8 cellular contexts compared by ENCODE assay signal in the genomic region with DNA sequence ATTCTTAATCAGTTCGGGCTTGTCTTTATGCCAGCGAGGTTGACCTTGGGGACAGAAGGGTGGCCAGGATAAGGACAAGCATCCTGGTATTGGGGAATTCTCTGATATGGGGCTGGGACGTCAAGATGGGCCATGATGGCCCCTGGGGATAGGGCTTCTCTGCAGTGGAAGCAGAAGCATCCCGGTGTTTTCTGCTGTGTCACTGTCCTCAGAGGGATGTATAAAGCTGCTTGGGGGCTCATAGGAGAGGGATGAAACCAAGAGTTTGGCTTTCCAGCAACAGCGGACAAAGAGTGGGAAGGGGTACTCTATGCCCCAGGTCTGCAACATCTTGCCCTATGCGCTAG. TPM values are rescaled to one million over a fixed set of nuclear protein-coding genes. Genes with fewer than 3 reads are reported as not detected.
DNase-seq lines count a peak whose midpoint lies in the region; ATAC-seq, FAIRE-seq and TF ChIP-seq lines count a peak whose summit lies in the region.

No MANE protein-coding gene starts in this region.

- H3K27me3 ChIP-seq in DND-41 (ENCODE audit: insufficient read depth, low read length, poor library complexity), result peaks cover 37% of the 10 kb centered on the region
- H3K27me3 ChIP-seq in NT2/D1 (ENCODE audit: insufficient read depth, insufficient read length), result peaks cover 28% of the 10 kb centered on the region
- H3K27me3 ChIP-seq in H1 (replicated peaks in 1 of 4; ENCODE audit: control insufficient read depth in 3 of 4, extremely low read depth in 1 of 4, insufficient read depth in 3 of 4, low read length in 3 of 4), result no peaks in the 10 kb centered on the region; a peak in 2 of 7 replicates
- H3K27me3 ChIP-seq in pancreas, result no peaks in the 10 kb centered on the region
- H3K27me3 ChIP-seq in uterus, result no peaks in the 10 kb centered on the region
- H3K27me3 ChIP-seq in brain microvascular endothelial cell (replicated peaks), result no peaks in the 10 kb centered on the region

- in situ Hi-C loops in brain microvascular endothelial cell (cut with HindIII; ENCODE audit: low pct_ligation_motif_present, low sequenced_read_pairs), result no loop called here

- no peak for ATAC-seq in DND-41 (ENCODE audit: insufficient read depth, low read depth)
- ATAC-seq in pancreas, result no peak
- ATAC-seq in GM18870 (IDR thresholded peaks at IDR 0.05; ENCODE audit: unreplicated experiment), result no peak

- no peak overlapping the region for H2AK5ac ChIP-seq in H1 (ENCODE audit: low read depth, low read length)

- peaks cover 15% of the 10 kb centered on the region for H3K79me2 ChIP-seq in DND-41 (ENCODE audit: insufficient read depth, low read length)
- peaks cover 20 to 31% of the 10 kb centered on the region in 2 experiments for H3K79me2 ChIP-seq in H1 (ENCODE audit: control insufficient read depth in 1 of 2, insufficient read depth in 2 of 2, low read length in 2 of 2)

- no peak overlapping the region for H3K9ac ChIP-seq in DND-41 (ENCODE audit: low read depth, low read length)
- peak overlapping the region; percentile 84 for H3K9ac ChIP-seq in NT2/D1 (ENCODE audit: insufficient read length, low read depth)
- peak overlapping the region in 3 of 4 experiments; percentile 54 to 76 (median 70); a peak in 5 of 7 replicates for H3K9ac ChIP-seq in H1 (replicated peaks in 1 of 4; ENCODE audit: extremely low read depth in 1 of 4, low read depth in 3 of 4, low read length in 3 of 4)

- no peak overlapping the region for H2AFZ ChIP-seq in DND-41 (ENCODE audit: low read depth, low read length)
- no peak overlapping the region for H2AFZ ChIP-seq in H1 (ENCODE audit: low read length)

- 0 out of 2 replicates have a peak overlapping the region, but pooled peaks have one; percentile 95 for H2BK15ac ChIP-seq in H1 (ENCODE audit: low read length)

- FAIRE-seq in H1 (lab: Jason Lieb, UNC) (no peak), pancreas (lab: Jason Lieb, UNC) (no peak)

- intact Hi-C loops in pancreas (cut with DNase I), result loop anchor here in 1 of 3 donors (10.0 kb wide), 1 partner anchor 470 kb away; no protein-coding TSS in a partner anchor
- intact Hi-C loops in uterus (cut with DNase I; ENCODE audit: low total_unique reads), result no loop called here

- POLR2A ChIA-PET in H1 (lab: Charles Lee; ENCODE audit: partially characterized antibody), result interaction anchor here (1.2 to 4.8 kb wide), 4 partner anchors 10 to 26 kb away, joined by 3 to 20 read pairs (median 7); no protein-coding TSS in a partner anchor

- TF ChIP-seq POLR2A in H1 (IDR thresholded peaks at IDR 0.05; ENCODE audit: control extremely low read depth in 1 of 2, low read depth in 2 of 2, low read length in 2 of 2) (no peak), uterus (IDR thresholded peaks at IDR 0.05) (no peak)

- no peak overlapping the region for H3K56ac ChIP-seq in H1 (replicated peaks; ENCODE audit: insufficient read length, low read depth, low read length)

- peaks cover 12% of the 10 kb centered on the region for H3K23me2 ChIP-seq in H1 (ENCODE audit: low read depth, low read length)

- H3K4me1 ChIP-seq in DND-41 (ENCODE audit: insufficient read depth, low read length) (peaks cover 43% of the 10 kb centered on the region), NT2/D1 (ENCODE audit: insufficient read depth, insufficient read length) (peaks cover 16% of the 10 kb centered on the region), H1 (replicated peaks in 1 of 4; ENCODE audit: control insufficient read depth in 3 of 4, insufficient read depth in 4 of 4, low read length in 3 of 4) (peaks cover 16 to 30% (median 20%) of the 10 kb centered on the region in 4 experiments), pancreas (peaks cover 18 to 29% (median 22%) of the 10 kb centered on the region in 3 donors), uterus (no peaks in the 10 kb centered on the region)

- no peak overlapping the region for H4K8ac ChIP-seq in H1 (ENCODE audit: extremely low read depth, insufficient read depth, low read length)

- H3K14ac ChIP-seq in H1 (ENCODE audit: insufficient read length), result no peak overlapping the region

- peaks cover 12% of the 10 kb centered on the region; the same call in 1 of the 2 replicates for H3K79me1 ChIP-seq in H1 (ENCODE audit: low read depth, low read length)

- CTCF ChIA-PET in H1 (lab: Charles Lee; ENCODE audit: partially characterized antibody), result no interaction called here

- H3K23ac ChIP-seq in H1 (ENCODE audit: insufficient read length), result no peak overlapping the region

- no peak for TF ChIP-seq EP300 in H1 (IDR thresholded peaks at IDR 0.05; ENCODE audit: borderline replicate concordance in 1 of 2, low read depth in 2 of 2, low read length in 2 of 2)

- H2BK5ac ChIP-seq in H1 (ENCODE audit: low read depth, low read length), result 0 out of 2 replicates have a peak overlapping the region, but pooled peaks have one; percentile 35

- H3K9me3 ChIP-seq in DND-41 (ENCODE audit: insufficient read depth, low read length, severe bottlenecking), result no peaks in the 10 kb centered on the region
- H3K9me3 ChIP-seq in NT2/D1 (ENCODE audit: insufficient read depth, low read length), result no peaks in the 10 kb centered on the region
- H3K9me3 ChIP-seq in H1 (ENCODE audit: insufficient read depth in 2 of 2, low read depth in 1 of 2, low read length in 1 of 2), result no peaks in the 10 kb centered on the region
- no peaks in the 10 kb centered on the region for H3K9me3 ChIP-seq in pancreas
- no peaks in the 10 kb centered on the region for H3K9me3 ChIP-seq in uterus

- no peak for DNase-seq in DND-41
- no peak for DNase-seq in NT2/D1 (ENCODE audit: low read depth, low spot score)
- DNase-seq in H1 (ENCODE audit: low read depth in 1 of 2, low spot score in 2 of 2), result no peak
- DNase-seq in pancreas, result no peak
- no peak for DNase-seq in kidney glomerular epithelial cell (lab: John Stamatoyannopoulos, UW)
- no peak for DNase-seq in uterus
- DNase-seq in brain microvascular endothelial cell, result no peak

- H3K36me3 ChIP-seq in DND-41 (ENCODE audit: insufficient read depth, low read length) (no peaks in the 10 kb centered on the region), NT2/D1 (ENCODE audit: insufficient read depth, insufficient read length, low read length) (peaks cover 5% of the 10 kb centered on the region), H1 (ENCODE audit: control insufficient read depth in 2 of 4, insufficient read depth in 4 of 4, low read length in 3 of 4) (no peaks in the 10 kb centered on the region), pancreas (no peaks in the 10 kb centered on the region), uterus (no peaks in the 10 kb centered on the region), brain microvascular endothelial cell (replicated peaks) (no peaks in the 10 kb centered on the region)

- peak overlapping the region; percentile 67; the same call in 1 of the 2 replicates for H2BK20ac ChIP-seq in H1 (ENCODE audit: low read length)

- H3K27ac ChIP-seq in DND-41 (ENCODE audit: low read length) (no peak overlapping the region), H1 (ENCODE audit: low read depth, low read length) (0 out of 2 replicates have a peak overlapping the region, but pooled peaks have one; percentile 83), pancreas (peak overlapping the region; percentile 90 to 98 (median 94)), uterus (no peak overlapping the region), brain microvascular endothelial cell (no peak overlapping the region)

- WGBS in H1 (ENCODE audit: extremely low coverage in 1 of 2, insufficient coverage in 1 of 2, insufficient read length in 1 of 2, insufficient replicate concordance in 2 of 2, low coverage in 1 of 2, low lambda C conversion rate in 2 of 2, missing lambda C conversion rate in 1 of 2), 2 experiments, result 71% methylated on average over 6 of the region's 6 CpGs; no CpG with 5 or more reads in 1 of the 2 experiments
- WGBS in pancreas, 2 donors, result 27 to 33% methylated on average over 6 of the region's 6 CpGs

- peak overlapping the region; percentile 25 for H3K4ac ChIP-seq in H1 (replicated peaks; ENCODE audit: insufficient read length, low read depth, low read length)

- H2BK120ac ChIP-seq in H1 (replicated peaks; ENCODE audit: low read depth, low read length), result peak overlapping the region; percentile 10

- H3K4me3 ChIP-seq in DND-41 (ENCODE audit: low read depth in 1 of 2, low read length in 2 of 2) (peak overlapping the region in 1 of 2 experiments; percentile 76; a peak in 2 of 4 replicates), NT2/D1 (ENCODE audit: insufficient read length, low read depth) (peak overlapping the region; percentile 63), H1 (ENCODE audit: extremely low read depth in 1 of 4, insufficient read depth in 2 of 4, low read depth in 3 of 4, low read length in 4 of 4) (peak overlapping the region; percentile 61 to 93 (median 68)), pancreas (peak overlapping the region in 3 of 4 donors; percentile 80 to 96 (median 94)), uterus (no peak overlapping the region), brain microvascular endothelial cell (ENCODE audit: low read depth, low read length) (no peak overlapping the region)

- peak overlapping the region; percentile 53 for H4K91ac ChIP-seq in H1 (replicated peaks; ENCODE audit: insufficient read length, low read length)

- TF ChIP-seq CTCF in DND-41 (IDR thresholded peaks at IDR 0.05; ENCODE audit: borderline replicate concordance, extremely low read depth, low read length, poor library complexity, severe bottlenecking) (no peak), H1 (IDR thresholded peaks at IDR 0.05; ENCODE audit: control extremely low read depth in 1 of 3, insufficient read depth in 1 of 3, low read depth in 1 of 3, low read length in 3 of 3) (no peak), pancreas (IDR thresholded peaks at IDR 0.05) (no peak), uterus (IDR thresholded peaks at IDR 0.05) (no peak), brain microvascular endothelial cell (IDR thresholded peaks at IDR 0.05; ENCODE audit: low read depth, low read length, missing control alignments) (no peak)

- no peak overlapping the region for H3K18ac ChIP-seq in H1 (ENCODE audit: extremely low read depth, low read length)

- TF ChIP-seq RAD21 in H1 (IDR thresholded peaks at IDR 0.05 in 1 of 2, conservative IDR thresholded peaks at IDR 0.05 in 1 of 2; ENCODE audit: low read depth in 2 of 2, low read length in 2 of 2), result no peak

- H2BK12ac ChIP-seq in H1 (ENCODE audit: low read depth, low read length), result no peak overlapping the region

- no peaks in the 10 kb centered on the region for H4K20me1 ChIP-seq in DND-41 (ENCODE audit: insufficient read depth, low read length)
- H4K20me1 ChIP-seq in H1 (replicated peaks in 1 of 2; ENCODE audit: control insufficient read depth in 1 of 2, insufficient read depth in 2 of 2, low read length in 2 of 2), result peaks cover 2 to 3% of the 10 kb centered on the region in 2 experiments

- no peak overlapping the region for H4K5ac ChIP-seq in H1 (ENCODE audit: insufficient read length, low read depth, low read length)

- H3K4me2 ChIP-seq in DND-41 (ENCODE audit: insufficient read depth, low read length) (peak overlapping the region; percentile 84), H1 (ENCODE audit: insufficient read depth in 1 of 2, low read depth in 2 of 2, low read length in 2 of 2) (peak overlapping the region; percentile 76 to 95)

RNA-seq across cellular contexts. Expression of a gene that starts 1.4 kb away (rescaled TPM):
- total RNA-seq in H1 (2021; fragmentation: NEBNext Ultra II Directional; extraction: Animal tissue kit (Norgen Biotek cat#: 25700)), result 76.4 and 76.5 TPM in 2 replicates
- polyA plus RNA-seq in H1 (2011; rRNA removed), result 10.1 and 16.3 TPM in 2 replicates
- 17.7 TPM for polyA plus RNA-seq in H1 (2011; cell fraction: cytosol; rRNA removed)
- polyA plus RNA-seq in H1 (2011; cell fraction: nucleus; rRNA removed), result 7.5 TPM
- 29.3 to 39.3 TPM (median 31.3 TPM) in 4 replicates for polyA plus RNA-seq in H1 (2012, experiment 1 of 2)
- polyA plus RNA-seq in H1 (2012, experiment 2 of 2), result 10.7 TPM
- 111 TPM for polyA plus RNA-seq in H1 (2013, experiment 1 of 2)
- polyA plus RNA-seq in H1 (2013, experiment 2 of 2), result 132 TPM
- polyA minus RNA-seq in H1 (2011; rRNA and poly(A)+ RNA removed), result 19.5 and 20.0 TPM in 2 replicates
- polyA minus RNA-seq in H1 (2011; cell fraction: cytosol; rRNA and poly(A)+ RNA removed), result 29.3 TPM
- 19.0 TPM for polyA minus RNA-seq in H1 (2011; cell fraction: nucleus; rRNA and poly(A)+ RNA removed)
- total RNA-seq in pancreas, result 100 to 1,000 TPM in 5 of 6 donors, 10 to 100 TPM in 1; 95.0 to 213 (median 192) TPM
- polyA plus RNA-seq in pancreas, result 100 to 1,000 TPM in 1 of 2 donors, 10 to 100 TPM in 1; 93.4 to 141 TPM
- 100 to 1,000 TPM in 3 of 4 donors, 10 to 100 TPM in 1; 52.6 to 210 (median 111) TPM for total RNA-seq in uterus

Comparison
In these comparisons a context has a peak if more than half of its experiments do, and no peak if none do; other contexts are left out.
1. H3K27ac ChIP-seq: peak in H1 (single experiment) and pancreas (4 of 4); none in DND-41 (single experiment), uterus (0 of 2) and brain microvascular endothelial cell (single experiment).
2. H3K4me3 ChIP-seq: peak in NT2/D1 (single experiment), H1 (4 of 4) and pancreas (3 of 4); none in uterus (0 of 2) and brain microvascular endothelial cell (single experiment).